8 cellular contexts compared by ENCODE assay signal in genomic region chr13:67229438-67230242, GRCh38. TPM values are rescaled to one million over a fixed set of nuclear protein-coding genes. Genes with fewer than 3 reads are reported as not detected.
A peak's percentile ranks its signal among the peaks of the same experiment; 100 is the strongest.
DNase-seq lines count a peak whose midpoint lies in the region; ATAC-seq and TF ChIP-seq lines count a peak whose summit lies in the region.

No MANE protein-coding gene starts in this region.

- 1 to 2% methylated on average over 19 of the region's 19 CpGs for WGBS in body of pancreas, 2 donors
- 1 to 3% methylated on average over 15 to 19 of the region's 19 CpGs for WGBS in upper lobe of left lung, 2 donors

- H3K36me3 ChIP-seq in body of pancreas (replicated peaks in 1 of 2; ENCODE audit: insufficient read depth in 1 of 2, low read depth in 2 of 2) = no peaks in the 10 kb centered on the region
- no peaks in the 10 kb centered on the region for H3K36me3 ChIP-seq in upper lobe of left lung

- no peak for TF ChIP-seq CTCF in body of pancreas (IDR thresholded peaks at IDR 0.05)
- no peak for TF ChIP-seq CTCF in upper lobe of left lung (IDR thresholded peaks at IDR 0.05)

- intact Hi-C loops in body of pancreas (cut with DNase I) = no loop called here

- DNase-seq in NCI-H2171 treated with DMSO at 0.1 percent for 48 hours (lab: John Stamatoyannopoulos, UW) (peak; percentile 44), NCI-H2171 (lab: John Stamatoyannopoulos, UW) (no peak), body of pancreas (no peak), islet precursor cell (peak; percentile 53), upper lobe of left lung (no peak), SHP77 (lab: John Stamatoyannopoulos, UW) (no peak)

- no peaks in the 10 kb centered on the region for H3K27me3 ChIP-seq in body of pancreas
- H3K27me3 ChIP-seq in upper lobe of left lung = no peaks in the 10 kb centered on the region

- no peaks in the 10 kb centered on the region for H3K4me1 ChIP-seq in body of pancreas
- peaks cover 0 to 37% (median 13%) of the 10 kb centered on the region in 4 donors for H3K4me1 ChIP-seq in upper lobe of left lung

- no peak for TF ChIP-seq EP300 in upper lobe of left lung (IDR thresholded peaks at IDR 0.05)

- H3K4me3 ChIP-seq in body of pancreas = peak overlapping the region in 1 of 2 donors; percentile 89
- H3K4me3 ChIP-seq in upper lobe of left lung = peak overlapping the region; percentile 37 to 87 (median 77)

- TF ChIP-seq POLR2A in body of pancreas (IDR thresholded peaks at IDR 0.05) (no peak), upper lobe of left lung (IDR thresholded peaks at IDR 0.05) (no peak)

- no peaks in the 10 kb centered on the region for H3K9me3 ChIP-seq in body of pancreas
- H3K9me3 ChIP-seq in upper lobe of left lung = no peaks in the 10 kb centered on the region

- peak; percentile 4 for ATAC-seq in HG03097 (IDR thresholded peaks at IDR 0.05; ENCODE audit: low FRiP score, unreplicated experiment)
- ATAC-seq in body of pancreas = no peak
- peak in 1 of 2 donors; percentile 6 for ATAC-seq in upper lobe of left lung (ENCODE audit: low FRiP score in 2 of 2)
- no peak for ATAC-seq in HG02981 (IDR thresholded peaks at IDR 0.05; ENCODE audit: unreplicated experiment)

- H3K27ac ChIP-seq in body of pancreas (peak overlapping the region in 3 of 4 donors; percentile 26 to 86 (median 83)), upper lobe of left lung (peak overlapping the region in 3 of 4 donors; percentile 28 to 85 (median 48))

RNA-seq across cellular contexts. Expression of gene PCDH9, which starts 0.5 kb away (rescaled TPM):
- 1 to 10 TPM; 3.6 to 3.9 TPM for total RNA-seq in body of pancreas
- total RNA-seq in upper lobe of left lung = 10 to 100 TPM in 2 of 6 donors, 1 to 10 TPM in 4; 3.1 to 19.4 (median 7.8) TPM

Comparison
In these comparisons a context has a peak if more than half of its experiments do, and no peak if none do; other contexts are left out.
1. DNase-seq: peak in NCI-H2171 treated with DMSO at 0.1 percent for 48 hours (single experiment) and islet precursor cell (single experiment); none in NCI-H2171 (single experiment), body of pancreas (0 of 4), upper lobe of left lung (0 of 2) and SHP77 (0 of 2).